ENCODE assay signal across 1 cellular context in genomic region chr21:45013271-45013841, GRCh38.
TF ChIP-seq lines count a peak whose summit lies in the region.

No MANE protein-coding gene starts in this region.

TF ChIP-seq in HCT116, 20 proteins besides CTCF, POLR2A, EP300 and RAD21 (continued from another document):
- TF ChIP-seq, protein P1, sequence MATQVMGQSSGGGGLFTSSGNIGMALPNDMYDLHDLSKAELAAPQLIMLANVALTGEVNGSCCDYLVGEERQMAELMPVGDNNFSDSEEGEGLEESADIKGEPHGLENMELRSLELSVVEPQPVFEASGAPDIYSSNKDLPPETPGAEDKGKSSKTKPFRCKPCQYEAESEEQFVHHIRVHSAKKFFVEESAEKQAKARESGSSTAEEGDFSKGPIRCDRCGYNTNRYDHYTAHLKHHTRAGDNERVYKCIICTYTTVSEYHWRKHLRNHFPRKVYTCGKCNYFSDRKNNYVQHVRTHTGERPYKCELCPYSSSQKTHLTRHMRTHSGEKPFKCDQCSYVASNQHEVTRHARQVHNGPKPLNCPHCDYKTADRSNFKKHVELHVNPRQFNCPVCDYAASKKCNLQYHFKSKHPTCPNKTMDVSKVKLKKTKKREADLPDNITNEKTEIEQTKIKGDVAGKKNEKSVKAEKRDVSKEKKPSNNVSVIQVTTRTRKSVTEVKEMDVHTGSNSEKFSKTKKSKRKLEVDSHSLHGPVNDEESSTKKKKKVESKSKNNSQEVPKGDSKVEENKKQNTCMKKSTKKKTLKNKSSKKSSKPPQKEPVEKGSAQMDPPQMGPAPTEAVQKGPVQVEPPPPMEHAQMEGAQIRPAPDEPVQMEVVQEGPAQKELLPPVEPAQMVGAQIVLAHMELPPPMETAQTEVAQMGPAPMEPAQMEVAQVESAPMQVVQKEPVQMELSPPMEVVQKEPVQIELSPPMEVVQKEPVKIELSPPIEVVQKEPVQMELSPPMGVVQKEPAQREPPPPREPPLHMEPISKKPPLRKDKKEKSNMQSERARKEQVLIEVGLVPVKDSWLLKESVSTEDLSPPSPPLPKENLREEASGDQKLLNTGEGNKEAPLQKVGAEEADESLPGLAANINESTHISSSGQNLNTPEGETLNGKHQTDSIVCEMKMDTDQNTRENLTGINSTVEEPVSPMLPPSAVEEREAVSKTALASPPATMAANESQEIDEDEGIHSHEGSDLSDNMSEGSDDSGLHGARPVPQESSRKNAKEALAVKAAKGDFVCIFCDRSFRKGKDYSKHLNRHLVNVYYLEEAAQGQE (IDR thresholded peaks at IDR 0.05; ENCODE audit: low read depth), result no peak
